Comparison of ENCODE assay signal across 1 cellular context in the genomic region with DNA sequence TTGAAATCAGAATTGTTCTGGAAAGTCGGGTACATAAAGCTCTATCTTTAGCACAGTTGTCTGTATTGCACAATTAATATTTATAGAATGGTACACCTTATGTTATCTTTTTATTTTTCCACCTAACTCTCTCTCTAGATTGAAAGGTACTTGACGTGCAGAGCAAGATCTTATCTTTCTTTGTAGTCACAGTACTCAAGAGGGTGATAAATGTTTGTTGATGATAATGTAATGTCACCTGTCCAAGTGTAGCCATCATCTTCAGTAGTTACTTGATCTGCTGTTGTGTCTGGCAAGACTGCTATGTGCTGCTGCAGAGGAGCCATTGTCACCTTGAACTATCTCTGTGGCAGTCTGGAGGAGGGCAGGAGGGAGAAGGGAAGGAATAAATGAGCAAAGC.
TF ChIP-seq lines count a peak whose summit lies in the region.

No MANE protein-coding gene starts in this region.

TF ChIP-seq in K562, 482 proteins besides CTCF, POLR2A, EP300 and RAD21:
- TF ChIP-seq ZNF217 (CRISPR knock-in tag; IDR thresholded peaks at IDR 0.05), result no peak
- TF ChIP-seq CHD1 (IDR thresholded peaks at IDR 0.05; ENCODE audit: low read length), result no peak
- no peak for TF ChIP-seq L3MBTL2 (IDR thresholded peaks at IDR 0.05)
- no peak for TF ChIP-seq ZBTB1 (CRISPR knock-in tag; IDR thresholded peaks at IDR 0.05; ENCODE audit: borderline replicate concordance, low read depth)
- no peak for TF ChIP-seq NR4A1 (CRISPR knock-in tag; IDR thresholded peaks at IDR 0.05)
- no peak for TF ChIP-seq NR4A1 (tag; IDR thresholded peaks at IDR 0.05)
- TF ChIP-seq SP2 (IDR thresholded peaks at IDR 0.05; ENCODE audit: extremely low read depth, low read depth, low read length, poor library complexity, severe bottlenecking), result no peak
- no peak for TF ChIP-seq RHOXF2B (CRISPR knock-in tag; conservative IDR thresholded peaks at IDR 0.05)
- no peak for TF ChIP-seq ZNF408 (CRISPR knock-in tag; IDR thresholded peaks at IDR 0.05; ENCODE audit: low read depth)
- TF ChIP-seq, protein P1, sequence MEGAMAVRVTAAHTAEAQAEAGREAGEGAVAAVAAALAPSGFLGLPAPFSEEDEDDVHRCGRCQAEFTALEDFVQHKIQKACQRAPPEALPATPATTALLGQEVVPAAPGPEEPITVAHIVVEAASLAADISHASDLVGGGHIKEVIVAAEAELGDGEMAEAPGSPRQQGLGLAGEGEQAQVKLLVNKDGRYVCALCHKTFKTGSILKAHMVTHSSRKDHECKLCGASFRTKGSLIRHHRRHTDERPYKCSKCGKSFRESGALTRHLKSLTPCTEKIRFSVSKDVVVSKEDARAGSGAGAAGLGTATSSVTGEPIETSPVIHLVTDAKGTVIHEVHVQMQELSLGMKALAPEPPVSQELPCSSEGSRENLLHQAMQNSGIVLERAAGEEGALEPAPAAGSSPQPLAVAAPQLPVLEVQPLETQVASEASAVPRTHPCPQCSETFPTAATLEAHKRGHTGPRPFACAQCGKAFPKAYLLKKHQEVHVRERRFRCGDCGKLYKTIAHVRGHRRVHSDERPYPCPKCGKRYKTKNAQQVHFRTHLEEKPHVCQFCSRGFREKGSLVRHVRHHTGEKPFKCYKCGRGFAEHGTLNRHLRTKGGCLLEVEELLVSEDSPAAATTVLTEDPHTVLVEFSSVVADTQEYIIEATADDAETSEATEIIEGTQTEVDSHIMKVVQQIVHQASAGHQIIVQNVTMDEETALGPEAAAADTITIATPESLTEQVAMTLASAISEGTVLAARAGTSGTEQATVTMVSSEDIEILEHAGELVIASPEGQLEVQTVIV (CRISPR knock-in tag; IDR thresholded peaks at IDR 0.05; ENCODE audit: borderline replicate concordance), result no peak
- 0 out of 2 replicates have a peak, but pooled peaks have one; percentile 29 for TF ChIP-seq CEBPB (tag; IDR thresholded peaks at IDR 0.05)
- TF ChIP-seq, protein P2, sequence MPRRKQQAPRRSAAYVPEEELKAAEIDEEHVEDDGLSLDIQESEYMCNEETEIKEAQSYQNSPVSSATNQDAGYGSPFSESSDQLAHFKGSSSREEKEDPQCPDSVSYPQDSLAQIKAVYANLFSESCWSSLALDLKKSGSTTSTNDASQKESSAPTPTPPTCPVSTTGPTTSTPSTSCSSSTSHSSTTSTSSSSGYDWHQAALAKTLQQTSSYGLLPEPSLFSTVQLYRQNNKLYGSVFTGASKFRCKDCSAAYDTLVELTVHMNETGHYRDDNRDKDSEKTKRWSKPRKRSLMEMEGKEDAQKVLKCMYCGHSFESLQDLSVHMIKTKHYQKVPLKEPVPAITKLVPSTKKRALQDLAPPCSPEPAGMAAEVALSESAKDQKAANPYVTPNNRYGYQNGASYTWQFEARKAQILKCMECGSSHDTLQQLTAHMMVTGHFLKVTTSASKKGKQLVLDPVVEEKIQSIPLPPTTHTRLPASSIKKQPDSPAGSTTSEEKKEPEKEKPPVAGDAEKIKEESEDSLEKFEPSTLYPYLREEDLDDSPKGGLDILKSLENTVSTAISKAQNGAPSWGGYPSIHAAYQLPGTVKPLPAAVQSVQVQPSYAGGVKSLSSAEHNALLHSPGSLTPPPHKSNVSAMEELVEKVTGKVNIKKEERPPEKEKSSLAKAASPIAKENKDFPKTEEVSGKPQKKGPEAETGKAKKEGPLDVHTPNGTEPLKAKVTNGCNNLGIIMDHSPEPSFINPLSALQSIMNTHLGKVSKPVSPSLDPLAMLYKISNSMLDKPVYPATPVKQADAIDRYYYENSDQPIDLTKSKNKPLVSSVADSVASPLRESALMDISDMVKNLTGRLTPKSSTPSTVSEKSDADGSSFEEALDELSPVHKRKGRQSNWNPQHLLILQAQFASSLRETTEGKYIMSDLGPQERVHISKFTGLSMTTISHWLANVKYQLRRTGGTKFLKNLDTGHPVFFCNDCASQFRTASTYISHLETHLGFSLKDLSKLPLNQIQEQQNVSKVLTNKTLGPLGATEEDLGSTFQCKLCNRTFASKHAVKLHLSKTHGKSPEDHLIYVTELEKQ (CRISPR knock-in tag; IDR thresholded peaks at IDR 0.05), result no peak
- TF ChIP-seq, protein P3, sequence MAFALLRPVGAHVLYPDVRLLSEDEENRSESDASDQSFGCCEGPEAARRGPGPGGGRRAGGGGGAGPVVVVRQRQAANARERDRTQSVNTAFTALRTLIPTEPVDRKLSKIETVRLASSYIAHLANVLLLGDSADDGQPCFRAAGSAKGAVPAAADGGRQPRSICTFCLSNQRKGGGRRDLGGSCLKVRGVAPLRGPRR (CRISPR knock-in tag; IDR thresholded peaks at IDR 0.05), result no peak
- TF ChIP-seq, protein P4, sequence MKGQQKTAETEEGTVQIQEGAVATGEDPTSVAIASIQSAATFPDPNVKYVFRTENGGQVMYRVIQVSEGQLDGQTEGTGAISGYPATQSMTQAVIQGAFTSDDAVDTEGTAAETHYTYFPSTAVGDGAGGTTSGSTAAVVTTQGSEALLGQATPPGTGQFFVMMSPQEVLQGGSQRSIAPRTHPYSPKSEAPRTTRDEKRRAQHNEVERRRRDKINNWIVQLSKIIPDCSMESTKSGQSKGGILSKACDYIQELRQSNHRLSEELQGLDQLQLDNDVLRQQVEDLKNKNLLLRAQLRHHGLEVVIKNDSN (CRISPR knock-in tag; IDR thresholded peaks at IDR 0.05), result no peak
- TF ChIP-seq ZZZ3 (IDR thresholded peaks at IDR 0.05), result no peak
- TF ChIP-seq POLR2H (tag; IDR thresholded peaks at IDR 0.05; ENCODE audit: low read depth), result no peak
- TF ChIP-seq CEBPG (CRISPR knock-in tag; IDR thresholded peaks at IDR 0.05), result no peak
- peak in 1 of 2 experiments; percentile 33; a peak in 1 of 4 replicates for TF ChIP-seq CEBPG (tag; conservative IDR thresholded peaks at IDR 0.05 in 1 of 2, IDR thresholded peaks at IDR 0.05 in 1 of 2)
- TF ChIP-seq ZKSCAN1 (IDR thresholded peaks at IDR 0.05; ENCODE audit: low read depth, low read length), result no peak
- TF ChIP-seq DIDO1 (tag; IDR thresholded peaks at IDR 0.05; ENCODE audit: low read depth), result no peak
- TF ChIP-seq, protein P5, sequence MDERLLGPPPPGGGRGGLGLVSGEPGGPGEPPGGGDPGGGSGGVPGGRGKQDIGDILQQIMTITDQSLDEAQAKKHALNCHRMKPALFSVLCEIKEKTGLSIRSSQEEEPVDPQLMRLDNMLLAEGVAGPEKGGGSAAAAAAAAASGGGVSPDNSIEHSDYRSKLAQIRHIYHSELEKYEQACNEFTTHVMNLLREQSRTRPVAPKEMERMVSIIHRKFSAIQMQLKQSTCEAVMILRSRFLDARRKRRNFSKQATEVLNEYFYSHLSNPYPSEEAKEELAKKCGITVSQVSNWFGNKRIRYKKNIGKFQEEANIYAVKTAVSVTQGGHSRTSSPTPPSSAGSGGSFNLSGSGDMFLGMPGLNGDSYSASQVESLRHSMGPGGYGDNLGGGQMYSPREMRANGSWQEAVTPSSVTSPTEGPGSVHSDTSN (CRISPR knock-in tag; IDR thresholded peaks at IDR 0.05; ENCODE audit: low read depth), result no peak
- TF ChIP-seq, protein P5 (tag; conservative IDR thresholded peaks at IDR 0.05; ENCODE audit: low read depth), result 0 out of 2 replicates have a peak, but pooled peaks have one; percentile 8
- no peak for TF ChIP-seq JUNB (CRISPR knock-in tag; conservative IDR thresholded peaks at IDR 0.05)
- no peak for TF ChIP-seq ERF (CRISPR knock-in tag; IDR thresholded peaks at IDR 0.05)
- TF ChIP-seq CTBP1 (IDR thresholded peaks at IDR 0.05; ENCODE audit: borderline replicate concordance), result no peak
- TF ChIP-seq MAFK (IDR thresholded peaks at IDR 0.05; ENCODE audit: low read length), result no peak
- TF ChIP-seq SRSF7 (optimal IDR thresholded peaks at IDR 0.05; ENCODE audit: low read depth, low read length), result no peak
- TF ChIP-seq, protein P6, sequence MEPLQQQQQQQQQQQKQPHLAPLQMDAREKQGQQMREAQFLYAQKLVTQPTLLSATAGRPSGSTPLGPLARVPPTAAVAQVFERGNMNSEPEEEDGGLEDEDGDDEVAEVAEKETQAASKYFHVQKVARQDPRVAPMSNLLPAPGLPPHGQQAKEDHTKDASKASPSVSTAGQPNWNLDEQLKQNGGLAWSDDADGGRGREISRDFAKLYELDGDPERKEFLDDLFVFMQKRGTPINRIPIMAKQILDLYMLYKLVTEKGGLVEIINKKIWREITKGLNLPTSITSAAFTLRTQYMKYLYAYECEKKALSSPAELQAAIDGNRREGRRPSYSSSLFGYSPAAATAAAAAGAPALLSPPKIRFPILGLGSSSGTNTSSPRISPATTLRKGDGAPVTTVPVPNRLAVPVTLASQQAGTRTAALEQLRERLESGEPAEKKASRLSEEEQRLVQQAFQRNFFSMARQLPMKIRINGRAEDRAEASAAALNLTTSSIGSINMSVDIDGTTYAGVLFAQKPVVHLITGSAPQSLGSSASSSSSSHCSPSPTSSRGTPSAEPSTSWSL (CRISPR knock-in tag; IDR thresholded peaks at IDR 0.05; ENCODE audit: borderline replicate concordance), result no peak
